In the genomic region with DNA sequence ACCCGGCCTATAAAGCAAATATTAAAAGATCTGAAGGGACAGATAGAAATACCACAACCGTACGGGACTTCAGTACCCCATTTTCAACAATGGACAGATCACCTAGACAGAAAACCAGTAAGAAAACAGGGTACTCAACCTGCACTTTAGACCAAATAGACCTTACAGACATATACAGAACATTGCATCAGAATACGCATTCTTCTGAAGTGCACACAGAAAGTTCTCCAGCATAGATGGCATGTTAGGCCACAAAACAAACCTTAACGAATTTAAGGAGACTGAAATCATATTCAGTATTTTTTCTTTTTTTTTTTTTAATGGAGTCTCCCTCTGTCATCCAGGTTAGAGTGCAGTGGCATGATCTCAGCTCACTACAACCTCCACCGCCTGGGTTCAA, we compare ENCODE assay signal across 9 cellular contexts.
"Had no signal": no experiment of that assay in that cellular context is flagged by ENCODE, and none has a peak within 500 bp of the region (broad histone marks: within the 10 kb centered on the region; RNA-seq: fewer than 3 reads in every experiment).

No MANE protein-coding gene starts in this region.

- H3K9me3 Mint-ChIP-seq: HFFc6, IgD-negative memory B cell had no signal

- FAIRE-seq: HepG2 had no signal

- H3K4me3 Mint-ChIP-seq: HFFc6, IgD-negative memory B cell had no signal

- H3K4me1 ChIP-seq: HAP-1 had no signal

- H3K27ac ChIP-seq: GM23248, HL-60 had no signal

- H3K4me3 ChIP-seq: GM23248, HAP-1 had no signal

- H3K27ac Mint-ChIP-seq: HFFc6, IgD-negative memory B cell had no signal

- H3K27me3 Mint-ChIP-seq: IgD-negative memory B cell had no signal

- DNase-seq: GM23248, GOT3, H7, HFFc6 had no signal

- ATAC-seq: HCT116, HepG2 had no signal

- H3K9me3 ChIP-seq: HAP-1 had no signal
